In genomic region chr1:94025383-94026340, GRCh38 we compare ENCODE assay signal across 8 cellular contexts.
DNase-seq lines count a peak whose midpoint lies in the region; ATAC-seq, FAIRE-seq and TF ChIP-seq lines count a peak whose summit lies in the region.

No MANE protein-coding gene starts in this region.

- H3K27me3 ChIP-seq in BJ (ENCODE audit: control insufficient read depth, insufficient read depth, low read length) (peaks cover 2% of the 10 kb centered on the region; the same call in 1 of the 2 replicates), GM23248 (replicated peaks; ENCODE audit: insufficient read depth) (no peaks in the 10 kb centered on the region), body of pancreas (no peaks in the 10 kb centered on the region), keratinocyte (ENCODE audit: control insufficient read depth, extremely low read depth, insufficient read depth, low read length) (no peaks in the 10 kb centered on the region), tibial nerve (no peaks in the 10 kb centered on the region), aorta (ENCODE audit: control insufficient read depth in 1 of 2, insufficient read depth in 2 of 2, low read length in 1 of 2) (no peaks in the 10 kb centered on the region)

- FAIRE-seq in keratinocyte (lab: Jason Lieb, UNC) = peak; percentile 80

- 59 to 60% methylated on average over 18 of the region's 18 CpGs for WGBS in GM23248 (ENCODE audit: low coverage in 1 of 2, low lambda C conversion rate in 2 of 2, missing lambda C conversion rate in 2 of 2), 2 experiments
- WGBS in body of pancreas, 2 donors = 39 to 46% methylated on average over 18 of the region's 18 CpGs
- 60% methylated on average over 18 of the region's 18 CpGs for WGBS in tibial nerve, 2 donors
- WGBS in aorta, 2 donors = 50 to 52% methylated on average over 18 of the region's 18 CpGs

- no peaks in the 10 kb centered on the region for H4K20me1 ChIP-seq in GM23248 (ENCODE audit: insufficient read depth)
- H4K20me1 ChIP-seq in keratinocyte (ENCODE audit: control insufficient read depth, extremely low read depth, insufficient read depth, low read length) = no peaks in the 10 kb centered on the region

- H3K27ac ChIP-seq in GM23248 (no peak overlapping the region), body of pancreas (no peak overlapping the region), keratinocyte (ENCODE audit: control insufficient read depth, insufficient read depth, low read length) (no peak overlapping the region), tibial nerve (peak overlapping the region in 1 of 4 donors; percentile 56), aorta (ENCODE audit: low read depth in 1 of 2, low read length in 2 of 2) (no peak overlapping the region)

- H3K4me2 ChIP-seq in GM23248 (ENCODE audit: unreplicated experiment) (no peak overlapping the region), keratinocyte (ENCODE audit: control insufficient read depth, extremely low read depth, insufficient read depth, low read depth, low read length) (no peak overlapping the region)

- H2AFZ ChIP-seq in GM23248 (peak overlapping the region; percentile 23; the same call in 1 of the 2 replicates), keratinocyte (ENCODE audit: control insufficient read depth, low read length) (no peak overlapping the region)

- DNase-seq in BJ (ENCODE audit: low read depth) = no peak
- peak; percentile 82 for DNase-seq in GM23248
- DNase-seq in NCI-H460 (ENCODE audit: extremely low read depth, low read depth) = peak; percentile 51
- DNase-seq in body of pancreas = peak; percentile 39 to 53 (median 44)
- no peak for DNase-seq in keratinocyte (ENCODE audit: low read depth, low spot score)
- peak in 1 of 2 donors; percentile 70 for DNase-seq in tibial nerve (ENCODE audit: low spot score in 2 of 2)
- no peak for DNase-seq in aorta

- TF ChIP-seq POLR2A in body of pancreas (IDR thresholded peaks at IDR 0.05) = no peak
- TF ChIP-seq POLR2A in tibial nerve (IDR thresholded peaks at IDR 0.05) = no peak

- POLR2A ChIA-PET in BJ (lab: Charles Lee) = no interaction called here

- in situ Hi-C loops in GM23248 (cut with MboI) = loop anchor here (10.0 to 25.0 kb wide), 2 partner anchors 429 to 787 kb away; partner anchors contain the start of gene SLC44A3

- H3K4me3 ChIP-seq in BJ (ENCODE audit: low read depth, low read length) (no peak overlapping the region), GM23248 (no peak overlapping the region), body of pancreas (no peak overlapping the region), keratinocyte (ENCODE audit: control insufficient read depth in 2 of 3, extremely low read depth in 1 of 3, insufficient read depth in 2 of 3, low read depth in 1 of 3, low read length in 3 of 3) (no peak overlapping the region), tibial nerve (no peak overlapping the region), aorta (ENCODE audit: low read length in 2 of 2) (no peak overlapping the region)

- peaks cover 24% of the 10 kb centered on the region for H3K4me1 ChIP-seq in GM23248 (ENCODE audit: insufficient read depth)
- no peaks in the 10 kb centered on the region for H3K4me1 ChIP-seq in body of pancreas
- peaks cover 20% of the 10 kb centered on the region for H3K4me1 ChIP-seq in keratinocyte (ENCODE audit: control insufficient read depth, extremely low read depth, insufficient read depth, low read length)
- peaks cover 0 to 40% (median 8%) of the 10 kb centered on the region in 4 donors for H3K4me1 ChIP-seq in tibial nerve
- no peaks in the 10 kb centered on the region for H3K4me1 ChIP-seq in aorta (ENCODE audit: control insufficient read depth in 1 of 2, insufficient read depth in 2 of 2, low read length in 2 of 2)

- dilution Hi-C loops in keratinocyte (cut with MboI; ENCODE audit: extremely low pct_ligation_motif_present, low sequenced_read_pairs) = no loop called here

- TF ChIP-seq EP300 in tibial nerve (IDR thresholded peaks at IDR 0.05) = peak in 1 of 2 donors; percentile 29

- H3K9me3 ChIP-seq in GM23248 (ENCODE audit: low read depth) (no peaks in the 10 kb centered on the region), body of pancreas (no peaks in the 10 kb centered on the region), keratinocyte (ENCODE audit: control insufficient read depth, low read depth, low read length) (no peaks in the 10 kb centered on the region), tibial nerve (no peaks in the 10 kb centered on the region), aorta (ENCODE audit: control insufficient read depth, low read length) (no peaks in the 10 kb centered on the region)

- peaks cover 24% of the 10 kb centered on the region for H3F3A ChIP-seq in GM23248 (ENCODE audit: insufficient read depth)

- H3K79me2 ChIP-seq in GM23248 (ENCODE audit: insufficient read depth) (no peaks in the 10 kb centered on the region), keratinocyte (ENCODE audit: control insufficient read depth, insufficient read depth, low read length) (no peaks in the 10 kb centered on the region)

- H3K9ac ChIP-seq in GM23248 (no peak overlapping the region), keratinocyte (ENCODE audit: control insufficient read depth, extremely low read depth, insufficient read depth, low read length) (no peak overlapping the region)

- no peaks in the 10 kb centered on the region for H3K36me3 ChIP-seq in BJ (ENCODE audit: control insufficient read depth, insufficient read depth, low read length)
- no peaks in the 10 kb centered on the region for H3K36me3 ChIP-seq in GM23248 (ENCODE audit: low read depth)
- no peaks in the 10 kb centered on the region for H3K36me3 ChIP-seq in body of pancreas (replicated peaks in 1 of 2; ENCODE audit: insufficient read depth in 1 of 2, low read depth in 2 of 2)
- H3K36me3 ChIP-seq in keratinocyte (ENCODE audit: control insufficient read depth in 2 of 2, extremely low read depth in 1 of 2, insufficient read depth in 2 of 2, low read length in 2 of 2) = no peaks in the 10 kb centered on the region
- H3K36me3 ChIP-seq in tibial nerve = no peaks in the 10 kb centered on the region
- H3K36me3 ChIP-seq in aorta (ENCODE audit: control insufficient read depth in 1 of 2, insufficient read depth in 2 of 2, low read length in 1 of 2) = no peaks in the 10 kb centered on the region

- H3K9me1 ChIP-seq in keratinocyte (ENCODE audit: control insufficient read depth, extremely low read depth, insufficient read depth, low read length) = no peaks in the 10 kb centered on the region

- TF ChIP-seq CTCF in BJ (IDR thresholded peaks at IDR 0.05; ENCODE audit: insufficient read depth, low read depth, low read length) (peak; percentile 67), body of pancreas (IDR thresholded peaks at IDR 0.05) (peak; percentile 67 to 82 (median 76)), keratinocyte (optimal IDR thresholded peaks at IDR 0.05 in 1 of 3, IDR thresholded peaks at IDR 0.05 in 1 of 3, conservative IDR thresholded peaks at IDR 0.05 in 1 of 3; ENCODE audit: extremely low read depth in 1 of 3, insufficient read depth in 2 of 3, low read length in 3 of 3) (peak; percentile 60 to 76 (median 62)), tibial nerve (IDR thresholded peaks at IDR 0.05) (peak; percentile 61 to 89 (median 66))

- CTCF ChIA-PET in BJ (lab: Yijun Ruan, JAX) = interaction anchor here (0.7 to 32.3 kb wide), 26 partner anchors 10 to 438 kb away, joined by 3 to 874 read pairs (median 5); partner anchors contain the start of genes ARHGAP29, DNTTIP2 and GCLM

- H3K9me2 ChIP-seq in GM23248 (ENCODE audit: insufficient read depth) = no peaks in the 10 kb centered on the region

- intact Hi-C loops in body of pancreas (cut with DNase I) (no loop called here), aorta (cut with DNase I) (loop anchor here in 1 of 2 donors (5.0 kb wide), 1 partner anchor 312 kb away; no protein-coding TSS in a partner anchor)

- ATAC-seq in body of pancreas (peak; percentile 73), aorta (ENCODE audit: low FRiP score) (no peak), HG03457 (IDR thresholded peaks at IDR 0.05; ENCODE audit: unreplicated experiment) (no peak)

Comparison
In these comparisons a context has a peak if more than half of its experiments do, and no peak if none do; other contexts are left out.
1. DNase-seq: peak in GM23248 (single experiment), NCI-H460 (single experiment) and body of pancreas (4 of 4); none in BJ (single experiment), keratinocyte (single experiment) and aorta (0 of 2).
2. Peak in every context shown above with its lines, with median percentiles within 50 percentile points of each other: CTCF ChIP-seq.